Comparison of ENCODE assay signal across 1 cellular context in genomic region chr5:138870611-138871010, GRCh38.
TF ChIP-seq lines count a peak whose summit lies in the region.

No MANE protein-coding gene starts in this region.

TF ChIP-seq in IMR-90, 13 proteins besides CTCF, POLR2A, EP300 and RAD21 (continued from another document):
- TF ChIP-seq RCOR1 (IDR thresholded peaks at IDR 0.05; ENCODE audit: insufficient replicate concordance, low read length) = no peak
- no peak for TF ChIP-seq FOS (IDR thresholded peaks at IDR 0.05; ENCODE audit: low read depth, low read length)
